In the genomic region with DNA sequence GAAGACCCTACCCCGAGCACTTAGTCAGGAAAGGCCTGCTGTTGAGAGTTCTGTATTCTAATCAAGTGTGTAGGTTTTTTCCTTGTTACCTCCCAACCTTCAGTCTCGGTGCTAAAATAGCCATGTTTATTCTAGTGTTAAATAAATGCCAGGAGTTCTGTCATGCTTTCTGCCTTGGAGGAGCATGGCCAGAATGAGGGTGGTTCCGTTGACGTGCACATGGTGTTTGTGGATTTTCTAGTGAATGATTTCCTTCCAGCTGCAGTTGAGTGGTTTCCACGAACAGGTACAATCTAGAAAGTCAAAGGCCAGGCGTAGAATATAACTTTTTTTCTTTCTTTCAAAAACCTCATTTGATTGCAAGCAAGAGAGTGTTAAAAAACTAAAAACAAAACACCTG, we compare ENCODE assay signal across 21 cellular contexts.
"Had no signal": no experiment of that assay in that cellular context is flagged by ENCODE, and none has a peak within 500 bp of the region (broad histone marks: within the 10 kb centered on the region; RNA-seq: fewer than 3 reads in every experiment).

No MANE protein-coding gene starts in this region.

- H3K27ac ChIP-seq: lower lobe of right lung, prostate gland, sigmoid colon, testis, tibial nerve, vagina had no signal

- DNase-seq: cerebellar nuclear complex; cortex of kidney; effector memory CD8-positive, alpha-beta T cell; hypothalamus; immature natural killer cell; left colon; left ventricle myocardium superior; lower lobe of right lung; natural killer cell; right cardiac atrium; sigmoid colon; stimulated activated CD4-positive, alpha-beta T cell treated with anti-CD3 and anti-CD28 coated beads, Interleukin-2, amount 100 ng/mL, for 24 hours; stimulated activated CD4-positive, alpha-beta T cell treated with anti-CD3 and anti-CD28 coated beads, Interleukin-4, amount 100 ng/mL, for 4 hours; stimulated activated naive CD8-positive, alpha-beta T cell treated with anti-CD3 and anti-CD28 coated beads, Interleukin-15, Interleukin-2, amounts not matched to agents 100 U/mL and 50 U/mL, for 24 hours; substantia nigra; testis had no signal

- H3K4me3 ChIP-seq: lower lobe of right lung, prostate gland, sigmoid colon, testis, tibial nerve, vagina had no signal

- ATAC-seq: effector memory CD8-positive, alpha-beta T cell; left colon; left ventricle myocardium superior; lower lobe of right lung; natural killer cell; right cardiac atrium; stimulated activated memory B cell treated with anti-CD40 and anti-IgM and Interleukin-4, amounts not matched to agents 10 μg/mL and 1 μg/mL and 100 μg/mL, for 72 hours; stimulated activated naive CD8-positive, alpha-beta T cell treated with anti-CD3 and anti-CD28 coated beads, Interleukin-15, Interleukin-2, amounts not matched to agents 100 U/mL and 50 U/mL, for 24 hours had no signal

- H3K4me1 ChIP-seq: lower lobe of right lung, prostate gland, sigmoid colon, testis, tibial nerve, vagina had no signal

- H3K4me3 Mint-ChIP-seq: effector memory CD8-positive, alpha-beta T cell; immature natural killer cell; natural killer cell; neural crest cell; stimulated activated memory B cell treated with anti-CD40 and anti-IgM and Interleukin-4, amounts not matched to agents 10 μg/mL and 1 μg/mL and 100 μg/mL, for 72 hours had no signal

- H3K4me1 Mint-ChIP-seq: immature natural killer cell, natural killer cell, neural crest cell had no signal

- H3K27ac Mint-ChIP-seq: immature natural killer cell; natural killer cell; stimulated activated memory B cell treated with anti-CD40 and anti-IgM and Interleukin-4, amounts not matched to agents 10 μg/mL and 1 μg/mL and 100 μg/mL, for 72 hours had no signal

- H3K27me3 ChIP-seq: sigmoid colon, testis, tibial nerve, vagina had no signal

- H3K9me3 ChIP-seq: lower lobe of right lung, prostate gland, sigmoid colon, testis, tibial nerve, vagina had no signal

- H3K27me3 Mint-ChIP-seq: effector memory CD8-positive, alpha-beta T cell; stimulated activated memory B cell treated with anti-CD40 and anti-IgM and Interleukin-4, amounts not matched to agents 10 μg/mL and 1 μg/mL and 100 μg/mL, for 72 hours had no signal

- H3K9me3 Mint-ChIP-seq: effector memory CD8-positive, alpha-beta T cell; immature natural killer cell; natural killer cell; neural crest cell; stimulated activated memory B cell treated with anti-CD40 and anti-IgM and Interleukin-4, amounts not matched to agents 10 μg/mL and 1 μg/mL and 100 μg/mL, for 72 hours had no signal
